Comparison of ENCODE assay signal across 17 cellular contexts in the genomic region with DNA sequence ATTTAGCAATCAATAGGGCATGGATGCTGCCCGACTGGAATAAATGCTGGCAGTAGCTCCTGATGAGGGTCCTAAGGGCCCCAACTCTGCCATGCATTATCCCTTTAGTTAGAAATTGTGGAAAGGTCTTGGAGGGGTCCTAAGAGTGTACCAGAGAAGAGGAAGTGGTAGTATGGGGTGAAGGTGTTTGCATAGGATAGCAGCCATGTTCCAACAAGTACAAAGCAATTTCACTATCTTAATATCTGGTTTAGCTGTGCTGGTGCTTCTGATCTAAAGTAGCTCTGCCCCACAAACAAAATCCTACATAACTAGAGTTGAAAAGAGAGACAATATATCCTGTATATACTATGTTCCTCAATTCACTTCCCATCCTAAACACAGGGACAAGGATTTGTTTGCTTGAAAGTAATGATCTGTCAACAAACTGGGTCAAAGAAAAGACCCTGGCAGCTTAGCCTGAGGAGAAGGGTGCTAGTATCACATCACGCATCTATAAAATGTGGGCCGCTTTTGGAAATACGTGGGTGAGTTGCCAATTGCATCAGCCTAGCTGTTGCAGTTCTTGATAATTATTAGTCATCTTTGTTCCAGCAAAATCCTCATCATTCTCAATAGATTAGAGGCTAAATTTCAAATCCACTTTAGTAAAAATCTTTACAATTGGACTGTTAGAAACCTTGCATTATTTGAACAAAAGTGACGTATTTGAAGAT. TPM values are rescaled to one million over a fixed set of nuclear protein-coding genes. Genes with fewer than 3 reads are reported as not detected.
DNase-seq lines count a peak whose midpoint lies in the region; ATAC-seq and TF ChIP-seq lines count a peak whose summit lies in the region.
"Had no signal": no experiment of that assay in that cellular context is flagged by ENCODE, and none has a peak within 500 bp of the region (broad histone marks: within the 10 kb centered on the region; RNA-seq: fewer than 3 reads in every experiment).

No MANE protein-coding gene starts in this region.

- peak; percentile 62 for DNase-seq in activated CD4-positive, alpha-beta memory T cell treated with anti-CD3 and anti-CD28 coated beads for 36 hours
- DNase-seq in activated CD4-positive, alpha-beta memory T cell treated with anti-CD3 and anti-CD28 coated beads, Interleukin-2, amount 10 ng/mL, durations not matched to agents 7 days and 5 days, result no peak
- DNase-seq in adrenal gland (peak in 6 of 7 donors; percentile 29 to 73 (median 58)), osteoblast (ENCODE audit: insufficient read length, low spot score, missing footprints) (no peak)
- DNase-seq in NK-92 treated with Interleukin-12 subunit alpha and Interleukin-12 subunit beta, amount 100 ng/mL, for 24 hours (lab: John Stamatoyannopoulos, UW), result no peak
- DNase-seq: activated naive CD8-positive, alpha-beta T cell treated with anti-CD3 and anti-CD28 coated beads, Interleukin-2, amount 10 ng/mL, durations not matched to agents 7 days and 5 days; DMS 273 treated with DMSO at 0.1 percent for 48 hours had no signal

- H2AFZ ChIP-seq in osteoblast (ENCODE audit: low read length), result no peak overlapping the region
- H2AFZ ChIP-seq: hepatocyte had no signal

- no peak overlapping the region for H3K4me3 Mint-ChIP-seq in activated CD4-positive, alpha-beta memory T cell treated with anti-CD3 and anti-CD28 coated beads for 36 hours
- H3K4me3 Mint-ChIP-seq in activated CD4-positive, alpha-beta memory T cell treated with anti-CD3 and anti-CD28 coated beads, Interleukin-2, amount 10 ng/mL, durations not matched to agents 7 days and 5 days, result no peak overlapping the region
- H3K4me3 Mint-ChIP-seq in stimulated activated naive CD8-positive, alpha-beta T cell treated with anti-CD3 and anti-CD28 coated beads, Interleukin-15, Interleukin-2, amounts not matched to agents 100 ng/mL and 50 ng/mL, for 24 hours, result peak overlapping the region; percentile 9
- H3K4me3 Mint-ChIP-seq: activated naive CD8-positive, alpha-beta T cell treated with anti-CD3 and anti-CD28 coated beads, Interleukin-2, amount 10 ng/mL, durations not matched to agents 7 days and 5 days; T-helper 1 cell treated with Interleukin-12 subunit alpha and Interleukin-12 subunit beta and Interleukin-4 antibody, amounts not matched to agents 30 μg/mL and 1 μg/mL, for 36 hours had no signal

- H3K36me3 Mint-ChIP-seq in activated CD4-positive, alpha-beta memory T cell treated with anti-CD3 and anti-CD28 coated beads for 36 hours, result peaks cover 8% of the 10 kb centered on the region
- H3K36me3 Mint-ChIP-seq in activated CD4-positive, alpha-beta memory T cell treated with anti-CD3 and anti-CD28 coated beads, Interleukin-2, amount 10 ng/mL, durations not matched to agents 7 days and 5 days (ENCODE audit: low read depth), result peaks cover 6% of the 10 kb centered on the region
- peaks cover 19% of the 10 kb centered on the region for H3K36me3 Mint-ChIP-seq in stimulated activated naive CD8-positive, alpha-beta T cell treated with anti-CD3 and anti-CD28 coated beads, Interleukin-15, Interleukin-2, amounts not matched to agents 100 ng/mL and 50 ng/mL, for 24 hours (ENCODE audit: low read depth)

- no peaks in the 10 kb centered on the region for H3K9me3 Mint-ChIP-seq in activated CD4-positive, alpha-beta memory T cell treated with anti-CD3 and anti-CD28 coated beads for 36 hours
- H3K9me3 Mint-ChIP-seq in activated CD4-positive, alpha-beta memory T cell treated with anti-CD3 and anti-CD28 coated beads, Interleukin-2, amount 10 ng/mL, durations not matched to agents 7 days and 5 days, result peaks cover 3% of the 10 kb centered on the region
- peaks cover 5% of the 10 kb centered on the region for H3K9me3 Mint-ChIP-seq in stimulated activated naive CD8-positive, alpha-beta T cell treated with anti-CD3 and anti-CD28 coated beads, Interleukin-15, Interleukin-2, amounts not matched to agents 100 ng/mL and 50 ng/mL, for 24 hours
- H3K9me3 Mint-ChIP-seq: T-helper 1 cell treated with Interleukin-12 subunit alpha and Interleukin-12 subunit beta and Interleukin-4 antibody, amounts not matched to agents 30 μg/mL and 1 μg/mL, for 36 hours had no signal

- H3K27ac ChIP-seq in adrenal gland, result peak overlapping the region in 2 of 5 donors; percentile 61 to 64
- H3K27ac ChIP-seq in osteoblast (ENCODE audit: low read depth, low read length), result peak overlapping the region; percentile 4
- H3K27ac ChIP-seq: epithelial cell of prostate, hepatocyte, HL-60, prostate gland, suprapubic skin had no signal

- H3K36me3 ChIP-seq in adrenal gland (replicated peaks in 1 of 2) (no peaks in the 10 kb centered on the region), osteoblast (ENCODE audit: insufficient read depth, low read length) (no peaks in the 10 kb centered on the region)
- H3K36me3 ChIP-seq: HAP-1, prostate gland had no signal

- H3K27me3 ChIP-seq in adrenal gland (no peaks in the 10 kb centered on the region), osteoblast (ENCODE audit: insufficient read depth, low read length) (no peaks in the 10 kb centered on the region)
- H3K27me3 ChIP-seq: hepatocyte, suprapubic skin had no signal

- POLR2A ChIA-PET in activated CD4-positive, alpha-beta memory T cell treated with anti-CD3 and anti-CD28 coated beads for 36 hours (lab: Charles Lee), result interaction anchor here (1.1 to 1.5 kb wide), 3 partner anchors 10 to 32 kb away, joined by 3 to 7 read pairs (median 4); no protein-coding TSS in a partner anchor
- POLR2A ChIA-PET in activated CD4-positive, alpha-beta memory T cell treated with anti-CD3 and anti-CD28 coated beads, Interleukin-2, amount 10 ng/mL, durations not matched to agents 7 days and 5 days (lab: Charles Lee), result no interaction called here

- H4K20me1 ChIP-seq in osteoblast (ENCODE audit: insufficient read depth, low read length), result no peaks in the 10 kb centered on the region

- ATAC-seq in esophagus mucosa (no peak), HG03108 (IDR thresholded peaks at IDR 0.05; ENCODE audit: unreplicated experiment) (no peak)

- no peaks in the 10 kb centered on the region for H3K27me3 Mint-ChIP-seq in activated CD4-positive, alpha-beta memory T cell treated with anti-CD3 and anti-CD28 coated beads for 36 hours
- no peaks in the 10 kb centered on the region for H3K27me3 Mint-ChIP-seq in activated CD4-positive, alpha-beta memory T cell treated with anti-CD3 and anti-CD28 coated beads, Interleukin-2, amount 10 ng/mL, durations not matched to agents 7 days and 5 days
- H3K27me3 Mint-ChIP-seq in stimulated activated naive CD8-positive, alpha-beta T cell treated with anti-CD3 and anti-CD28 coated beads, Interleukin-15, Interleukin-2, amounts not matched to agents 100 ng/mL and 50 ng/mL, for 24 hours, result no peaks in the 10 kb centered on the region
- H3K27me3 Mint-ChIP-seq: activated naive CD8-positive, alpha-beta T cell treated with anti-CD3 and anti-CD28 coated beads, Interleukin-2, amount 10 ng/mL, durations not matched to agents 7 days and 5 days had no signal

- peak overlapping the region; percentile 73 for H3K27ac Mint-ChIP-seq in activated CD4-positive, alpha-beta memory T cell treated with anti-CD3 and anti-CD28 coated beads for 36 hours
- no peak overlapping the region for H3K27ac Mint-ChIP-seq in activated CD4-positive, alpha-beta memory T cell treated with anti-CD3 and anti-CD28 coated beads, Interleukin-2, amount 10 ng/mL, durations not matched to agents 7 days and 5 days
- H3K27ac Mint-ChIP-seq in stimulated activated naive CD8-positive, alpha-beta T cell treated with anti-CD3 and anti-CD28 coated beads, Interleukin-15, Interleukin-2, amounts not matched to agents 100 ng/mL and 50 ng/mL, for 24 hours, result peak overlapping the region; percentile 83
- H3K27ac Mint-ChIP-seq: activated naive CD8-positive, alpha-beta T cell treated with anti-CD3 and anti-CD28 coated beads, Interleukin-2, amount 10 ng/mL, durations not matched to agents 7 days and 5 days; T-helper 1 cell treated with Interleukin-12 subunit alpha and Interleukin-12 subunit beta and Interleukin-4 antibody, amounts not matched to agents 30 μg/mL and 1 μg/mL, for 36 hours had no signal

- H3K4me2 ChIP-seq in osteoblast (ENCODE audit: insufficient read depth, low read length), result peak overlapping the region; percentile 14
- H3K4me2 ChIP-seq: hepatocyte had no signal

- TF ChIP-seq CTCF in adrenal gland (IDR thresholded peaks at IDR 0.05) (no peak), osteoblast (IDR thresholded peaks at IDR 0.05; ENCODE audit: extremely low read depth, low read depth, low read length) (no peak)

- H3K4me3 ChIP-seq in adrenal gland (no peak overlapping the region), osteoblast (ENCODE audit: insufficient read depth, low read length) (no peak overlapping the region)
- H3K4me3 ChIP-seq: HAP-1, hepatocyte, prostate gland, suprapubic skin had no signal

- H3K4me1 ChIP-seq in adrenal gland (replicated peaks in 1 of 2) (peaks cover 0 to 3% of the 10 kb centered on the region in 2 donors), osteoblast (ENCODE audit: insufficient read depth, low read length) (no peaks in the 10 kb centered on the region)
- H3K4me1 ChIP-seq: HAP-1, prostate gland, suprapubic skin had no signal

- H3K4me1 Mint-ChIP-seq in activated CD4-positive, alpha-beta memory T cell treated with anti-CD3 and anti-CD28 coated beads for 36 hours (ENCODE audit: low read depth), result peaks cover 31% of the 10 kb centered on the region
- H3K4me1 Mint-ChIP-seq in activated CD4-positive, alpha-beta memory T cell treated with anti-CD3 and anti-CD28 coated beads, Interleukin-2, amount 10 ng/mL, durations not matched to agents 7 days and 5 days, result peaks cover 13% of the 10 kb centered on the region
- peaks cover 43% of the 10 kb centered on the region for H3K4me1 Mint-ChIP-seq in stimulated activated naive CD8-positive, alpha-beta T cell treated with anti-CD3 and anti-CD28 coated beads, Interleukin-15, Interleukin-2, amounts not matched to agents 100 ng/mL and 50 ng/mL, for 24 hours (ENCODE audit: low read depth)

- no peak for TF ChIP-seq POLR2A in adrenal gland (IDR thresholded peaks at IDR 0.05)

- 54 to 70% (median 62%) methylated on average over 5 of the region's 5 CpGs for WGBS in adrenal gland, 4 donors

- no peaks in the 10 kb centered on the region for H3K79me2 ChIP-seq in osteoblast (ENCODE audit: insufficient read depth, low read length)
- H3K79me2 ChIP-seq: hepatocyte had no signal

- CTCF ChIA-PET in activated CD4-positive, alpha-beta memory T cell treated with anti-CD3 and anti-CD28 coated beads for 36 hours (lab: Charles Lee), result interaction anchor here (0.6 to 1.1 kb wide), 5 partner anchors 54 to 1026 kb away, joined by 3 read pairs; a partner anchor contains a TSS
- CTCF ChIA-PET in activated CD4-positive, alpha-beta memory T cell treated with anti-CD3 and anti-CD28 coated beads, Interleukin-2, amount 10 ng/mL, durations not matched to agents 7 days and 5 days (lab: Charles Lee), result interaction anchor here (1.4 kb wide), 1 partner anchor 54 kb away, joined by 3 read pairs; no protein-coding TSS in a partner anchor

- no peaks in the 10 kb centered on the region for H3K9me3 ChIP-seq in adrenal gland (replicated peaks in 1 of 3)
- no peaks in the 10 kb centered on the region for H3K9me3 ChIP-seq in osteoblast (ENCODE audit: low read depth, low read length)
- H3K9me3 ChIP-seq: HAP-1, prostate gland, suprapubic skin had no signal

- intact Hi-C loops in activated CD4-positive, alpha-beta memory T cell treated with anti-CD3 and anti-CD28 coated beads for 36 hours (cut with micrococcal nuclease), result loop anchor here (2.0 to 10.0 kb wide), 3 partner anchors 33 to 455 kb away; a partner anchor contains a TSS
- intact Hi-C loops in adrenal gland (cut with DNase I), result loop anchor here in 1 of 2 donors (10.0 kb wide), 1 partner anchor 55 kb away; no protein-coding TSS in a partner anchor

RNA-seq across cellular contexts. Expression of a gene that starts 33.4 kb away (rescaled TPM):
- 10 to 100 TPM; 35.6 TPM for total RNA-seq in activated CD4-positive, alpha-beta memory T cell treated with anti-CD3 and anti-CD28 coated beads for 36 hours
- 10 to 100 TPM; 44.2 to 52.6 TPM for total RNA-seq in activated CD4-positive, alpha-beta memory T cell treated with anti-CD3 and anti-CD28 coated beads, Interleukin-2, amount 10 ng/mL, durations not matched to agents 7 days and 5 days
- total RNA-seq in adrenal gland (100 to 1,000 TPM in 1 of 8 donors, 10 to 100 TPM in 7; 33.2 to 119 (median 51.1) TPM), osteoblast (18.0 and 19.5 TPM in 2 replicates), esophagus mucosa (12.9 TPM)
- 10 to 100 TPM; 39.3 to 58.8 (median 56.2) TPM for polyA plus RNA-seq in adrenal gland

Comparison
In these comparisons a context has a peak if more than half of its experiments do, and no peak if none do; other contexts are left out.
1. DNase-seq: peak in activated CD4-positive, alpha-beta memory T cell treated with anti-CD3 and anti-CD28 coated beads for 36 hours (single experiment) and adrenal gland (6 of 7); none in activated CD4-positive, alpha-beta memory T cell treated with anti-CD3 and anti-CD28 coated beads, Interleukin-2, amount 10 ng/mL, durations not matched to agents 7 days and 5 days (single experiment), osteoblast (single experiment) and NK-92 treated with Interleukin-12 subunit alpha and Interleukin-12 subunit beta, amount 100 ng/mL, for 24 hours (single experiment).